ENCODE assay signal across 20 cellular contexts in genomic region chr3:179021119-179021903, GRCh38. TPM values are rescaled to one million over a fixed set of nuclear protein-coding genes. Genes with fewer than 3 reads are reported as not detected.
DNase-seq lines count a peak whose midpoint lies in the region; ATAC-seq and TF ChIP-seq lines count a peak whose summit lies in the region.
"Had no signal": no experiment of that assay in that cellular context is flagged by ENCODE, and none has a peak within 500 bp of the region (broad histone marks: within the 10 kb centered on the region; RNA-seq: fewer than 3 reads in every experiment).

No MANE protein-coding gene starts in this region.

- peaks cover 0 to 11% (median 3%) of the 10 kb centered on the region in 4 donors for H3K36me3 ChIP-seq in sigmoid colon
- H3K36me3 ChIP-seq: thoracic aorta had no signal

- no peak overlapping the region for H3K4me3 ChIP-seq in sigmoid colon
- H3K4me3 ChIP-seq: hepatocyte, PC-9, thoracic aorta had no signal

- H3K27me3 Mint-ChIP-seq in stimulated activated naive CD8-positive, alpha-beta T cell treated with anti-CD3 and anti-CD28 coated beads, Interleukin-15, amount 100 ng/mL, for 72 hours: no peaks in the 10 kb centered on the region
- no peaks in the 10 kb centered on the region for H3K27me3 Mint-ChIP-seq in effector memory CD8-positive, alpha-beta T cell

- TF ChIP-seq CTCF in sigmoid colon (IDR thresholded peaks at IDR 0.05): no peak

- H3K9me3 ChIP-seq in sigmoid colon: no peaks in the 10 kb centered on the region
- H3K9me3 ChIP-seq: neutrophil, thoracic aorta had no signal

- no peaks in the 10 kb centered on the region for H3K9me3 Mint-ChIP-seq in stimulated activated naive CD8-positive, alpha-beta T cell treated with anti-CD3 and anti-CD28 coated beads, Interleukin-15, amount 100 ng/mL, for 72 hours
- no peaks in the 10 kb centered on the region for H3K9me3 Mint-ChIP-seq in effector memory CD8-positive, alpha-beta T cell

- no peaks in the 10 kb centered on the region for H3K36me3 Mint-ChIP-seq in effector memory CD8-positive, alpha-beta T cell (ENCODE audit: insufficient read depth)

- H3K4me3 Mint-ChIP-seq in stimulated activated naive CD8-positive, alpha-beta T cell treated with anti-CD3 and anti-CD28 coated beads, Interleukin-15, amount 100 ng/mL, for 72 hours: peak overlapping the region; percentile 35 to 42
- no peak overlapping the region for H3K4me3 Mint-ChIP-seq in effector memory CD8-positive, alpha-beta T cell

- H3K27ac Mint-ChIP-seq in stimulated activated naive CD8-positive, alpha-beta T cell treated with anti-CD3 and anti-CD28 coated beads, Interleukin-15, amount 100 ng/mL, for 72 hours: peak overlapping the region; percentile 13 to 67
- H3K27ac Mint-ChIP-seq in effector memory CD8-positive, alpha-beta T cell: peak overlapping the region; percentile 3 to 15

- TF ChIP-seq EP300 in sigmoid colon (IDR thresholded peaks at IDR 0.05): no peak

- WGBS in sigmoid colon, 2 donors: 64 to 70% methylated on average over 4 of the region's 4 CpGs

- TF ChIP-seq POLR2A in sigmoid colon (IDR thresholded peaks at IDR 0.05): no peak

- peaks cover 24% of the 10 kb centered on the region for H3K4me1 Mint-ChIP-seq in stimulated activated naive CD8-positive, alpha-beta T cell treated with anti-CD3 and anti-CD28 coated beads, Interleukin-15, amount 100 ng/mL, for 72 hours
- H3K4me1 Mint-ChIP-seq in effector memory CD8-positive, alpha-beta T cell (ENCODE audit: low read depth in 2 of 2): peaks cover 0 to 3% of the 10 kb centered on the region in 2 donors

- DNase-seq in stimulated activated naive CD8-positive, alpha-beta T cell treated with anti-CD3 and anti-CD28 coated beads, Interleukin-15, amount 100 ng/mL, for 72 hours: no peak
- DNase-seq in stimulated activated naive CD8-positive, alpha-beta T cell treated with anti-CD3 and anti-CD28 coated beads, Interleukin-15, Interleukin-2, amounts not matched to agents 100 U/mL and 50 U/mL, for 24 hours: no peak
- peak; percentile 35 for DNase-seq in OCI-M1 (lab: John Stamatoyannopoulos, UW)
- no peak for DNase-seq in effector memory CD8-positive, alpha-beta T cell
- DNase-seq in head of caudate nucleus: no peak
- DNase-seq in sigmoid colon: no peak
- DNase-seq in COR-L47 (lab: John Stamatoyannopoulos, UW): no peak
- DNase-seq: activated gamma-delta T cell; AML-193; DMS 273 treated with DMSO at 0.1 percent for 48 hours; effector CD4-positive, alpha-beta T cell; kidney; NCI-H526; PC-9; right cardiac atrium; stimulated activated CD4-positive, alpha-beta T cell treated with anti-CD3 and anti-CD28 coated beads, Interleukin-2, amount 100 ng/mL, for 24 hours had no signal

- intact Hi-C loops in head of caudate nucleus (cut with DNase I) (no loop called here), sigmoid colon (cut with DNase I) (no loop called here)

- no peak for ATAC-seq in stimulated activated naive CD8-positive, alpha-beta T cell treated with anti-CD3 and anti-CD28 coated beads, Interleukin-15, amount 100 ng/mL, for 72 hours
- ATAC-seq in stimulated activated naive CD8-positive, alpha-beta T cell treated with anti-CD3 and anti-CD28 coated beads, Interleukin-15, Interleukin-2, amounts not matched to agents 100 U/mL and 50 U/mL, for 24 hours: no peak
- ATAC-seq in effector memory CD8-positive, alpha-beta T cell (replicated peaks): no peak
- no peak for ATAC-seq in HG03025 (IDR thresholded peaks at IDR 0.05; ENCODE audit: low FRiP score, unreplicated experiment)

- H3K27ac ChIP-seq in sigmoid colon: peak overlapping the region in 2 of 4 donors; percentile 21 to 46
- H3K27ac ChIP-seq: hepatocyte, neutrophil, PC-9 had no signal

- no peaks in the 10 kb centered on the region for H3K27me3 ChIP-seq in sigmoid colon
- H3K27me3 ChIP-seq: hepatocyte, neutrophil had no signal

- peaks cover 0 to 16% (median 14%) of the 10 kb centered on the region in 4 donors for H3K4me1 ChIP-seq in sigmoid colon

RNA-seq across cellular contexts. Expression of gene ZMAT3, which starts 50.3 kb away (rescaled TPM):
- 10 to 100 TPM; 12.4 to 16.9 (median 14.7) TPM for total RNA-seq in sigmoid colon
- polyA plus RNA-seq in sigmoid colon: 1 to 10 TPM; 2.4 to 3.8 (median 3.0) TPM

Comparison
In these comparisons a context has a peak if more than half of its experiments do, and no peak if none do; other contexts are left out.
1. H3K4me3 Mint-ChIP-seq: peak in stimulated activated naive CD8-positive, alpha-beta T cell treated with anti-CD3 and anti-CD28 coated beads, Interleukin-15, amount 100 ng/mL, for 72 hours (2 of 2); none in effector memory CD8-positive, alpha-beta T cell (0 of 2).